8 cellular contexts compared by ENCODE assay signal in genomic region chr17:7239091-7240027, GRCh38. TPM values are rescaled to one million over a fixed set of nuclear protein-coding genes. Genes with fewer than 3 reads are reported as not detected.
A peak's percentile ranks its signal among the peaks of the same experiment; 100 is the strongest.
DNase-seq lines count a peak whose midpoint lies in the region; ATAC-seq, FAIRE-seq and TF ChIP-seq lines count a peak whose summit lies in the region.

TSS of gene PHF23 (minus strand) at chr17:7239457. CDS start at chr17:7239279, 178 bp downstream.

- H3K9me3 Mint-ChIP-seq in activated CD4-positive, alpha-beta memory T cell treated with anti-CD3 and anti-CD28 coated beads for 36 hours = no peaks in the 10 kb centered on the region

- H3K27me3 ChIP-seq in BLaER1 (no peaks in the 10 kb centered on the region), HepG2 (ENCODE audit: control insufficient read depth in 1 of 2, insufficient read depth in 2 of 2, low read length in 2 of 2) (no peaks in the 10 kb centered on the region; a peak in 1 of 5 replicates)

- intact Hi-C loops in activated CD4-positive, alpha-beta memory T cell treated with anti-CD3 and anti-CD28 coated beads for 36 hours (cut with micrococcal nuclease) = loop anchor here (1.0 to 5.0 kb wide), 5 partner anchors 13 to 603 kb away; partner anchors contain the start of genes EIF5A and ELP5
- intact Hi-C loops in HepG2 (cut with micrococcal nuclease; ENCODE audit: unreplicated experiment) = loop anchor here (5.0 to 10.0 kb wide), 2 partner anchors 43 to 65 kb away; partner anchors contain the start of genes ASGR1 and SLC2A4

- H3K9ac ChIP-seq in BLaER1 (peak within 1 kb of the TSS; percentile 97), HepG2 (ENCODE audit: insufficient read depth, low read depth, low read length) (peak within 1 kb of the TSS; percentile 96)

- POLR2A ChIA-PET in activated CD4-positive, alpha-beta memory T cell treated with anti-CD3 and anti-CD28 coated beads for 36 hours (lab: Charles Lee) = interaction anchor here (1.0 to 2.6 kb wide), 8 partner anchors 10 to 448 kb away, joined by 3 to 11 read pairs (median 3); partner anchors contain the start of genes DLG4, ELP5, SLC16A13 and TP53
- POLR2A ChIA-PET in HepG2 (lab: Yijun Ruan, JAX) = interaction anchor here (0.8 to 8.9 kb wide), 10 partner anchors 11 to 204 kb away, joined by 3 to 140 read pairs (median 7); partner anchors contain the start of genes ACADVL, ASGR1, ASGR2 and CTDNEP1

- H3K4me2 ChIP-seq in BLaER1 (peak within 1 kb of the TSS; percentile 82), HepG2 (ENCODE audit: low read depth, low read length) (peak within 1 kb of the TSS; percentile 97)

- CTCF ChIA-PET in activated CD4-positive, alpha-beta memory T cell treated with anti-CD3 and anti-CD28 coated beads for 36 hours (lab: Charles Lee) = interaction anchor here (0.9 to 4.4 kb wide), 5 partner anchors 10 to 321 kb away, joined by 3 to 34 read pairs (median 5); partner anchors contain the start of genes ACADVL and DLG4
- CTCF ChIA-PET in HepG2 (lab: Yijun Ruan, JAX; ENCODE audit: low intra/inter-chr PET ratio, low total read pairs) = no interaction called here

- peak; percentile 51 to 69; a peak in 3 of 4 replicates for TF ChIP-seq POLR2A in HepG2 (IDR thresholded peaks at IDR 0.05; ENCODE audit: insufficient read depth in 1 of 2, low read depth in 2 of 2, low read length in 2 of 2)

- 0 out of 2 replicates have a peak, but pooled peaks have one; percentile 9 for TF ChIP-seq RAD21 in HepG2 (CRISPR knock-in tag; IDR thresholded peaks at IDR 0.05)

- ATAC-seq in GM19395 (IDR thresholded peaks at IDR 0.05; ENCODE audit: unreplicated experiment) = peak; percentile 48
- peak; percentile 41 for ATAC-seq in HG03571 (IDR thresholded peaks at IDR 0.05; ENCODE audit: unreplicated experiment)
- ATAC-seq in HepG2 = peak; percentile 66

- peak within 1 kb of the TSS; percentile 94 for H3K4me3 Mint-ChIP-seq in activated CD4-positive, alpha-beta memory T cell treated with anti-CD3 and anti-CD28 coated beads for 36 hours

- H3K36me3 ChIP-seq in BLaER1 = peaks cover 48% of the 10 kb centered on the region
- peaks cover 11 to 29% of the 10 kb centered on the region in 2 experiments for H3K36me3 ChIP-seq in HepG2 (replicated peaks in 1 of 2; ENCODE audit: control insufficient read depth in 1 of 2, insufficient read depth in 2 of 2, low read length in 2 of 2)

- FAIRE-seq in HepG2 (lab: Jason Lieb, UNC) = peak; percentile 98

- peaks cover 59% of the 10 kb centered on the region for H3K4me1 Mint-ChIP-seq in activated CD4-positive, alpha-beta memory T cell treated with anti-CD3 and anti-CD28 coated beads for 36 hours (ENCODE audit: low read depth)

- 1% methylated on average over 63 of the region's 72 CpGs for WGBS in HepG2 (ENCODE audit: low lambda C conversion rate)

- peaks cover 34% of the 10 kb centered on the region for H3K36me3 Mint-ChIP-seq in activated CD4-positive, alpha-beta memory T cell treated with anti-CD3 and anti-CD28 coated beads for 36 hours

- no peaks in the 10 kb centered on the region for H3K9me3 ChIP-seq in BLaER1
- no peaks in the 10 kb centered on the region for H3K9me3 ChIP-seq in HepG2 (ENCODE audit: low read length)

- no peak within 1 kb of the TSS for H2AFZ ChIP-seq in HepG2 (ENCODE audit: low read length)

- DNase-seq in NCI-H82 treated with DMSO at 0.1 percent for 48 hours (lab: John Stamatoyannopoulos, UW; ENCODE audit: unreplicated experiment) (peak; percentile 100), dermis microvascular lymphatic vessel endothelial cell (ENCODE audit: low read depth in 2 of 2) (peak; percentile 99), HepG2 (ENCODE audit: low spot score) (peak; percentile 97)
- peak; percentile 99 for DNase-seq in activated CD4-positive, alpha-beta memory T cell treated with anti-CD3 and anti-CD28 coated beads for 36 hours
- DNase-seq in stimulated activated CD4-positive, alpha-beta T cell treated with anti-CD3 and anti-CD28 coated beads, Interleukin-4, amount 100 ng/mL, for 1 hour = peak; percentile 97

- H3K27ac ChIP-seq in BLaER1 = peak within 1 kb of the TSS; percentile 95
- H3K27ac ChIP-seq in HepG2 (ENCODE audit: extremely low read length, insufficient read depth, low read length) = peak within 1 kb of the TSS; percentile 88

- TF ChIP-seq EP300 in HepG2 (IDR thresholded peaks at IDR 0.05; ENCODE audit: low read depth in 2 of 2, low read length in 2 of 2) (0 out of 4 replicates have a peak, but pooled peaks of 1 of the 2 experiments have one; percentile 28), HepG2 (CRISPR knock-in tag; IDR thresholded peaks at IDR 0.05; ENCODE audit: borderline replicate concordance) (no peak)

- peaks cover 4% of the 10 kb centered on the region for H3K27me3 Mint-ChIP-seq in activated CD4-positive, alpha-beta memory T cell treated with anti-CD3 and anti-CD28 coated beads for 36 hours

- in situ Hi-C loops in HepG2 (cut with HindIII; ENCODE audit: extremely low pct_ligation_motif_present, low pct_unique_long_range_greater_than_20kb) = no loop called here

- H3K79me2 ChIP-seq in HepG2 (ENCODE audit: insufficient read depth, low read length) = peaks cover 45% of the 10 kb centered on the region

- peaks cover 56% of the 10 kb centered on the region for H3K4me1 ChIP-seq in BLaER1
- peaks cover 54% of the 10 kb centered on the region for H3K4me1 ChIP-seq in HepG2 (ENCODE audit: insufficient read depth, low read length)

- no peak for TF ChIP-seq CTCF in HepG2 (CRISPR knock-in tag; IDR thresholded peaks at IDR 0.05)

- H3K4me3 ChIP-seq in BLaER1 = peak within 1 kb of the TSS; percentile 92
- H3K4me3 ChIP-seq in HepG2 (replicated peaks in 1 of 3; ENCODE audit: insufficient read depth in 1 of 3, low read depth in 2 of 3, low read length in 3 of 3) = peak within 1 kb of the TSS; percentile 97 to 98 (median 98)

- peak within 1 kb of the TSS; percentile 97 for H3K27ac Mint-ChIP-seq in activated CD4-positive, alpha-beta memory T cell treated with anti-CD3 and anti-CD28 coated beads for 36 hours

- peaks cover 34% of the 10 kb centered on the region for H4K20me1 ChIP-seq in BLaER1
- H4K20me1 ChIP-seq in HepG2 (ENCODE audit: insufficient read depth, low read length) = 0 out of 2 replicates have a peak, but pooled peaks cover 3% of the 10 kb centered on the region

- no TSS peak for BruUV-seq in HepG2 (replicated peaks; lab: Mats Ljungman, UMichigan)

TF ChIP-seq in HepG2, 621 proteins besides CTCF, POLR2A, EP300 and RAD21 (continues in another document):
- peak; percentile 59; the same call in 1 of the 2 replicates for TF ChIP-seq HOXA5 (CRISPR knock-in tag; IDR thresholded peaks at IDR 0.05)
- TF ChIP-seq FOSL2 (CRISPR knock-in tag; IDR thresholded peaks at IDR 0.05) = peak; percentile 21; the same call in 1 of the 2 replicates
- no peak for TF ChIP-seq PLRG1 (conservative IDR thresholded peaks at IDR 0.05)

RNA-seq across cellular contexts. Expression of gene PHF23, which starts in this region (rescaled TPM):
- total RNA-seq in activated CD4-positive, alpha-beta memory T cell treated with anti-CD3 and anti-CD28 coated beads for 36 hours = 10 to 100 TPM; 24.0 to 28.7 TPM
- total RNA-seq in dermis microvascular lymphatic vessel endothelial cell (29.7 and 45.6 TPM in 2 replicates), HepG2 (2016; rRNA removed; fragmentation: Illumina TruSeq; extraction: Trizol) (33.2 and 37.5 TPM in 2 replicates)
- 10.5 and 10.6 TPM in 2 replicates for total RNA-seq in HepG2 (2016; cell fraction: cytosol; rRNA removed; fragmentation: Illumina TruSeq; extraction: Trizol; ENCODE audit: low read depth)
- total RNA-seq in HepG2 (2016; cell fraction: insoluble cytoplasmic fraction; rRNA removed; fragmentation: Illumina TruSeq; extraction: Trizol) = 33.3 and 34.6 TPM in 2 replicates
- total RNA-seq in HepG2 (2016; cell fraction: membrane; rRNA removed; fragmentation: Illumina TruSeq; extraction: Trizol) = 23.7 and 24.5 TPM in 2 replicates
- 13.4 and 18.2 TPM in 2 replicates for total RNA-seq in HepG2 (2016; cell fraction: nucleus; rRNA removed; fragmentation: Illumina TruSeq; extraction: Trizol)
- polyA plus RNA-seq in HepG2 (2011; rRNA removed) = 27.6 and 30.9 TPM in 2 replicates
- polyA plus RNA-seq in HepG2 (2011; cell fraction: cytosol; rRNA removed) = 19.6 and 22.8 TPM in 2 replicates
- 13.4 and 14.0 TPM in 2 replicates for polyA plus RNA-seq in HepG2 (2011; cell fraction: nucleus; rRNA removed)
- 18.6 and 20.8 TPM in 2 replicates for polyA plus RNA-seq in HepG2 (2012)
- polyA plus RNA-seq in HepG2 (2016; cell fraction: cytosol; fragmentation: Illumina TruSeq; extraction: Trizol; ENCODE audit: low read depth) = 5.8 and 6.4 TPM in 2 replicates
- 41.4 and 41.6 TPM in 2 replicates for polyA plus RNA-seq in HepG2 (2016; cell fraction: insoluble cytoplasmic fraction; fragmentation: Illumina TruSeq; extraction: Trizol; ENCODE audit: low read depth)
- 11.9 and 12.0 TPM in 2 replicates for polyA plus RNA-seq in HepG2 (2016; cell fraction: membrane; fragmentation: Illumina TruSeq; extraction: Trizol; ENCODE audit: low read depth)
- 31.1 and 36.5 TPM in 2 replicates for polyA plus RNA-seq in HepG2 (2016; cell fraction: nucleus; fragmentation: Illumina TruSeq; extraction: Trizol; ENCODE audit: insufficient read depth, low read depth)
- 20.5 and 70.5 TPM in 2 replicates for polyA minus RNA-seq in HepG2 (2011; rRNA and poly(A)+ RNA removed; ENCODE audit: low replicate concordance)
- polyA minus RNA-seq in HepG2 (2011; cell fraction: cytosol; rRNA and poly(A)+ RNA removed) = 13.2 and 14.7 TPM in 2 replicates
- 9.0 and 11.4 TPM in 2 replicates for polyA minus RNA-seq in HepG2 (2011; cell fraction: nucleus; rRNA and poly(A)+ RNA removed)

Comparison
In these comparisons a context has a peak if more than half of its experiments do, and no peak if none do; other contexts are left out.
1. Peak in every context shown above with its lines: DNase-seq, ATAC-seq, H3K4me3 ChIP-seq and H3K27ac ChIP-seq.